19 cellular contexts compared by ENCODE assay signal in genomic region chr1:36731226-36732037, GRCh38.
A peak's percentile ranks its signal among the peaks of the same experiment; 100 is the strongest.
DNase-seq lines count a peak whose midpoint lies in the region; ATAC-seq, FAIRE-seq and TF ChIP-seq lines count a peak whose summit lies in the region.
"Had no signal": no experiment of that assay in that cellular context is flagged by ENCODE, and none has a peak within 500 bp of the region (broad histone marks: within the 10 kb centered on the region; RNA-seq: fewer than 3 reads in every experiment).

No MANE protein-coding gene starts in this region.

- no peaks in the 10 kb centered on the region for H3K9me3 Mint-ChIP-seq in activated CD8-positive, alpha-beta memory T cell treated with anti-CD3 and anti-CD28 coated beads, Interleukin-2, amount 10 ng/mL, durations not matched to agents 7 days and 5 days (ENCODE audit: low read depth)
- H3K9me3 Mint-ChIP-seq: IgD-negative memory B cell, natural killer cell had no signal

- H3F3A ChIP-seq in DOHH2 (ENCODE audit: control insufficient read depth, insufficient read depth) = no peaks in the 10 kb centered on the region
- no peaks in the 10 kb centered on the region for H3F3A ChIP-seq in OCI-LY1 (ENCODE audit: insufficient read depth, low read length)

- no peaks in the 10 kb centered on the region for H3K36me3 Mint-ChIP-seq in activated CD8-positive, alpha-beta memory T cell treated with anti-CD3 and anti-CD28 coated beads, Interleukin-2, amount 10 ng/mL, durations not matched to agents 7 days and 5 days
- H3K36me3 Mint-ChIP-seq: IgD-negative memory B cell, natural killer cell had no signal

- TF ChIP-seq CTCF in DOHH2 (IDR thresholded peaks at IDR 0.05; ENCODE audit: low read depth, low read length, poor library complexity, severe bottlenecking) (peak; percentile 53), GM12874 (IDR thresholded peaks at IDR 0.05; ENCODE audit: insufficient read depth, low read depth, low read length) (peak; percentile 24; the same call in 1 of the 2 replicates), OCI-LY1 (IDR thresholded peaks at IDR 0.05; ENCODE audit: low read length) (peak; percentile 47; the same call in 1 of the 2 replicates), kidney (IDR thresholded peaks at IDR 0.05; ENCODE audit: borderline replicate concordance, extremely low read depth, insufficient read depth) (no peak)

- H3K79me2 ChIP-seq in DOHH2 (ENCODE audit: control insufficient read depth, low read length) (no peaks in the 10 kb centered on the region), OCI-LY1 (ENCODE audit: insufficient read depth, low read length) (no peaks in the 10 kb centered on the region)

- no peaks in the 10 kb centered on the region for H3K36me3 ChIP-seq in DOHH2 (ENCODE audit: control insufficient read depth, low read length)
- no peaks in the 10 kb centered on the region for H3K36me3 ChIP-seq in OCI-LY1 (ENCODE audit: insufficient read depth, low read length)
- H3K36me3 ChIP-seq in kidney (ENCODE audit: control insufficient read depth in 1 of 2, insufficient read depth in 2 of 2, low read length in 2 of 2) = no peaks in the 10 kb centered on the region

- no peak overlapping the region for H2AFZ ChIP-seq in OCI-LY1 (ENCODE audit: low read length)

- H3K9me3 ChIP-seq in DOHH2 (ENCODE audit: control insufficient read depth, insufficient read depth, low read length) (no peaks in the 10 kb centered on the region), OCI-LY1 (ENCODE audit: low read length) (no peaks in the 10 kb centered on the region), kidney (ENCODE audit: control insufficient read depth in 1 of 2, low read length in 2 of 2) (no peaks in the 10 kb centered on the region)

- H3K4me1 Mint-ChIP-seq in activated CD8-positive, alpha-beta memory T cell treated with anti-CD3 and anti-CD28 coated beads, Interleukin-2, amount 10 ng/mL, durations not matched to agents 7 days and 5 days = peaks cover 5% of the 10 kb centered on the region
- H3K4me1 Mint-ChIP-seq: IgD-negative memory B cell, natural killer cell had no signal

- H3K4me1 ChIP-seq in DOHH2 (ENCODE audit: control insufficient read depth, low read length) = no peaks in the 10 kb centered on the region
- no peaks in the 10 kb centered on the region for H3K4me1 ChIP-seq in OCI-LY1 (ENCODE audit: insufficient read depth, low read length, severe bottlenecking)
- H3K4me1 ChIP-seq in kidney (ENCODE audit: control insufficient read depth in 1 of 2, insufficient read depth in 1 of 2, low read depth in 1 of 2, low read length in 2 of 2) = no peaks in the 10 kb centered on the region

- H3K4me3 ChIP-seq in DOHH2 (ENCODE audit: low read length) (no peak overlapping the region), OCI-LY1 (ENCODE audit: low read depth, low read length, poor library complexity, severe bottlenecking) (no peak overlapping the region), kidney (ENCODE audit: low read length in 2 of 2) (no peak overlapping the region)

- intact Hi-C loops in kidney (cut with DNase I) = no loop called here

- no peak overlapping the region for H3K4me3 Mint-ChIP-seq in activated CD8-positive, alpha-beta memory T cell treated with anti-CD3 and anti-CD28 coated beads, Interleukin-2, amount 10 ng/mL, durations not matched to agents 7 days and 5 days
- H3K4me3 Mint-ChIP-seq: natural killer cell had no signal

- ATAC-seq in GM21576 (IDR thresholded peaks at IDR 0.05; ENCODE audit: unreplicated experiment) = no peak
- ATAC-seq in activated CD8-positive, alpha-beta memory T cell treated with anti-CD3 and anti-CD28 coated beads, Interleukin-2, amount 10 ng/mL, durations not matched to agents 7 days and 5 days = no peak
- ATAC-seq: natural killer cell had no signal

- no peaks in the 10 kb centered on the region for H3K9me2 ChIP-seq in DOHH2 (replicated peaks; ENCODE audit: control insufficient read depth, low read length)
- no peaks in the 10 kb centered on the region for H3K9me2 ChIP-seq in OCI-LY1 (ENCODE audit: low read depth, low read length)

- H3K4me2 ChIP-seq in DOHH2 (ENCODE audit: low read length) (no peak overlapping the region), OCI-LY1 (ENCODE audit: low read length) (no peak overlapping the region)

- H3K27ac ChIP-seq in DOHH2 (ENCODE audit: low read depth, low read length) (no peak overlapping the region), OCI-LY1 (ENCODE audit: low read depth, low read length, poor library complexity, severe bottlenecking) (no peak overlapping the region), kidney (ENCODE audit: low read depth in 2 of 2, low read length in 2 of 2) (no peak overlapping the region)
- H3K27ac ChIP-seq: C4-2B had no signal

- no peaks in the 10 kb centered on the region for H3K27me3 ChIP-seq in DOHH2 (ENCODE audit: control insufficient read depth, low read length)
- no peaks in the 10 kb centered on the region for H3K27me3 ChIP-seq in OCI-LY1 (ENCODE audit: insufficient read depth, low read length)

- H4K20me1 ChIP-seq in DOHH2 (ENCODE audit: control insufficient read depth, insufficient read depth, low read depth, low read length) (no peaks in the 10 kb centered on the region), OCI-LY1 (ENCODE audit: insufficient read depth, low read length) (no peaks in the 10 kb centered on the region)

- FAIRE-seq in kidney (lab: Jason Lieb, UNC) = no peak
- FAIRE-seq: astrocyte, frontal cortex had no signal

- DNase-seq in kidney = peak; percentile 51
- no peak for DNase-seq in globus pallidus (ENCODE audit: low spot score)
- no peak for DNase-seq in activated CD8-positive, alpha-beta memory T cell treated with anti-CD3 and anti-CD28 coated beads, Interleukin-2, amount 10 ng/mL, durations not matched to agents 7 days and 5 days
- DNase-seq: activated CD8-positive, alpha-beta memory T cell treated with anti-CD3 and anti-CD28 coated beads for 24 hours; activated effector memory CD4-positive, alpha-beta T cell treated with anti-CD3 and anti-CD28 coated beads, Interleukin-2, amount 50 U/mL, for 16 hours; DMS79 treated with DMSO at 0.1 percent for 48 hours; natural killer cell; NCI-H1436; NCI-H446; OCI-M1; stimulated activated CD4-positive, alpha-beta T cell treated with anti-CD3 and anti-CD28 coated beads, Interleukin-2, amount 100 ng/mL, for 24 hours had no signal

- no peak overlapping the region for H3K9ac ChIP-seq in OCI-LY1 (ENCODE audit: low read length)
- H3K9ac ChIP-seq in kidney (ENCODE audit: low read length in 2 of 2) = no peak overlapping the region

- peaks cover 16% of the 10 kb centered on the region for H3K27me3 Mint-ChIP-seq in activated CD8-positive, alpha-beta memory T cell treated with anti-CD3 and anti-CD28 coated beads, Interleukin-2, amount 10 ng/mL, durations not matched to agents 7 days and 5 days

- no peak overlapping the region for H3K27ac Mint-ChIP-seq in activated CD8-positive, alpha-beta memory T cell treated with anti-CD3 and anti-CD28 coated beads, Interleukin-2, amount 10 ng/mL, durations not matched to agents 7 days and 5 days
- H3K27ac Mint-ChIP-seq: IgD-negative memory B cell, natural killer cell had no signal

- CTCF ChIA-PET in activated CD8-positive, alpha-beta memory T cell treated with anti-CD3 and anti-CD28 coated beads, Interleukin-2, amount 10 ng/mL, durations not matched to agents 7 days and 5 days (lab: Charles Lee) = interaction anchor here (1.2 kb wide), 1 partner anchor 215 kb away, joined by 3 read pairs; no protein-coding TSS in a partner anchor
